30 cellular contexts compared by ENCODE assay signal in genomic region chr19:56282809-56283208, GRCh38. TPM values are rescaled to one million over a fixed set of nuclear protein-coding genes. Genes with fewer than 3 reads are reported as not detected.
DNase-seq lines count a peak whose midpoint lies in the region; ATAC-seq, FAIRE-seq and TF ChIP-seq lines count a peak whose summit lies in the region.
"Had no signal": no experiment of that assay in that cellular context is flagged by ENCODE, and none has a peak within 500 bp of the region (broad histone marks: within the 10 kb centered on the region; RNA-seq: fewer than 3 reads in every experiment).

No MANE protein-coding gene starts in this region.

- intact Hi-C loops in cardiac septum (cut with DNase I) (no loop called here), heart right ventricle (cut with DNase I) (no loop called here)
- intact Hi-C loops in dendritic cell treated with granulocyte-macrophage colony-stimulating factor and Interleukin-4, amounts not matched to agents 40 ng/mL and 50 ng/mL, for 4 days (cut with micrococcal nuclease): no loop called here

- no peak for TF ChIP-seq RAD21 in A549 (conservative IDR thresholded peaks at IDR 0.05 in 1 of 2, IDR thresholded peaks at IDR 0.05 in 1 of 2)

- no peak for FAIRE-seq in A549 (lab: Jason Lieb, UNC)
- FAIRE-seq: GM12878, GM12892, GM18507 had no signal

- peaks cover 0 to 20% (median 0%) of the 10 kb centered on the region in 9 donors for H3K36me3 ChIP-seq in heart right ventricle
- H3K36me3 ChIP-seq: BE2C, BLaER1 had no signal

- H3K27ac Mint-ChIP-seq in dendritic cell treated with granulocyte-macrophage colony-stimulating factor and Interleukin-4, amounts not matched to agents 40 ng/mL and 50 ng/mL, for 4 days: peak overlapping the region; percentile 43
- H3K27ac Mint-ChIP-seq: CD4-positive, alpha-beta memory T cell; CD4-positive, CD25-positive, alpha-beta regulatory T cell; CD8-positive, alpha-beta memory T cell had no signal

- no peak for TF ChIP-seq CTCF in heart right ventricle (IDR thresholded peaks at IDR 0.05)
- TF ChIP-seq CTCF in A549 (IDR thresholded peaks at IDR 0.05): no peak

- no peak for TF ChIP-seq EP300 in A549 (IDR thresholded peaks at IDR 0.05)

- H3K4me3 Mint-ChIP-seq in dendritic cell treated with granulocyte-macrophage colony-stimulating factor and Interleukin-4, amounts not matched to agents 40 ng/mL and 50 ng/mL, for 4 days: no peak overlapping the region
- H3K4me3 Mint-ChIP-seq: CD14-positive monocyte; CD4-positive, alpha-beta memory T cell; CD4-positive, CD25-positive, alpha-beta regulatory T cell; CD8-positive, alpha-beta memory T cell had no signal

- H3K4me2 ChIP-seq in A549: no peak overlapping the region
- H3K4me2 ChIP-seq: BLaER1 had no signal

- DNase-seq in cardiac septum (ENCODE audit: low spot score) (peak; percentile 24), heart right ventricle (no peak), A549 (ENCODE audit: low read depth in 1 of 2, low spot score in 1 of 2) (no peak), NCI-H2081 treated with DMSO at 0.1 percent for 48 hours (lab: John Stamatoyannopoulos, UW) (no peak)
- DNase-seq: ACHN; BE2C; C1 segment of cervical spinal cord; CD4-positive, alpha-beta memory T cell; CD4-positive, CD25-positive, alpha-beta regulatory T cell; CD8-positive, alpha-beta memory T cell; COR-L47; DMS 273 treated with DMSO at 0.1 percent for 48 hours; DMS153; DMS53; DMS79; DND-41; EL; GDM1 had no signal

- ATAC-seq in heart right ventricle (no peak), A549 (no peak)
- ATAC-seq: GM12878 had no signal

- no peak overlapping the region for H3K27ac ChIP-seq in heart right ventricle
- H3K27ac ChIP-seq in A549: no peak overlapping the region
- H3K27ac ChIP-seq: 22Rv1, BLaER1 had no signal

- POLR2A ChIA-PET in A549 (lab: Yijun Ruan, JAX): interaction anchor here (0.6 kb wide), 1 partner anchor 28 kb away, joined by 4 read pairs; no protein-coding TSS in a partner anchor

- WGBS in heart right ventricle, 2 donors: 95 to 97% methylated on average over 4 of the region's 4 CpGs
- WGBS in A549 (ENCODE audit: missing lambda C conversion rate): 90% methylated on average over 4 of the region's 4 CpGs

- H3K4me1 Mint-ChIP-seq in dendritic cell treated with granulocyte-macrophage colony-stimulating factor and Interleukin-4, amounts not matched to agents 40 ng/mL and 50 ng/mL, for 4 days (ENCODE audit: low read depth): peaks cover 20% of the 10 kb centered on the region
- H3K4me1 Mint-ChIP-seq: CD4-positive, alpha-beta memory T cell; CD4-positive, CD25-positive, alpha-beta regulatory T cell; CD8-positive, alpha-beta memory T cell had no signal

- no peak for TF ChIP-seq POLR2A in A549 (IDR thresholded peaks at IDR 0.05; ENCODE audit: low read length)

- H3K27me3 ChIP-seq in heart right ventricle: no peaks in the 10 kb centered on the region
- H3K27me3 ChIP-seq: BE2C, BLaER1 had no signal

- CTCF ChIA-PET in A549 (lab: Yijun Ruan, JAX): interaction anchor here (0.7 to 1.3 kb wide), 4 partner anchors 11 to 192 kb away, joined by 3 to 4 read pairs (median 3); no protein-coding TSS in a partner anchor

- H3K9me3 Mint-ChIP-seq in dendritic cell treated with granulocyte-macrophage colony-stimulating factor and Interleukin-4, amounts not matched to agents 40 ng/mL and 50 ng/mL, for 4 days: no peaks in the 10 kb centered on the region
- H3K9me3 Mint-ChIP-seq: CD8-positive, alpha-beta memory T cell had no signal

- peaks cover 26% of the 10 kb centered on the region for H3K36me3 Mint-ChIP-seq in dendritic cell treated with granulocyte-macrophage colony-stimulating factor and Interleukin-4, amounts not matched to agents 40 ng/mL and 50 ng/mL, for 4 days (ENCODE audit: low read depth)

- no peaks in the 10 kb centered on the region for H3K9me3 ChIP-seq in heart right ventricle
- H3K9me3 ChIP-seq in A549: peaks cover 14% of the 10 kb centered on the region
- H3K9me3 ChIP-seq: BE2C, BLaER1 had no signal

- H3K4me3 ChIP-seq in heart right ventricle (no peak overlapping the region), A549 (no peak overlapping the region)
- H3K4me3 ChIP-seq: BLaER1, GM12878 had no signal

- no peaks in the 10 kb centered on the region for H3K4me1 ChIP-seq in heart right ventricle
- no peaks in the 10 kb centered on the region for H3K4me1 ChIP-seq in A549
- H3K4me1 ChIP-seq: BE2C, BLaER1 had no signal

- H3K27me3 Mint-ChIP-seq in dendritic cell treated with granulocyte-macrophage colony-stimulating factor and Interleukin-4, amounts not matched to agents 40 ng/mL and 50 ng/mL, for 4 days: no peaks in the 10 kb centered on the region
- H3K27me3 Mint-ChIP-seq: CD4-positive, alpha-beta memory T cell; CD4-positive, CD25-positive, alpha-beta regulatory T cell; CD8-positive, alpha-beta memory T cell had no signal

TF ChIP-seq in A549, 52 proteins besides CTCF, POLR2A, EP300 and RAD21:
- no peak for TF ChIP-seq ELK1 (IDR thresholded peaks at IDR 0.05; ENCODE audit: low read depth, low read length)
- no peak for TF ChIP-seq FOSB (CRISPR knock-in tag; IDR thresholded peaks at IDR 0.05)
- no peak for TF ChIP-seq KDM1A (IDR thresholded peaks at IDR 0.05; ENCODE audit: low read depth)
- TF ChIP-seq NFE2L2 (conservative IDR thresholded peaks at IDR 0.05; ENCODE audit: low read length): peak; percentile 56; the same call in 1 of the 2 replicates
- no peak for TF ChIP-seq HES2 (IDR thresholded peaks at IDR 0.05)
- TF ChIP-seq RFX5 (IDR thresholded peaks at IDR 0.05): no peak

RNA-seq across cellular contexts. Expression of gene EDDM13, which starts 10.3 kb away (rescaled TPM):
- total RNA-seq in cardiac septum: not detected
- total RNA-seq in heart right ventricle: under 1 TPM in 3 of 10 donors, not detected in 7; 0.50 to 0.87 (median 0.61) TPM
- polyA plus RNA-seq in heart right ventricle: under 1 TPM in 1 of 2 donors, not detected in 1; 0.39 TPM
- not detected in 2 replicates for polyA plus RNA-seq in A549 (2011; rRNA removed)
- not detected in 2 replicates for polyA plus RNA-seq in A549 (2012; cell fraction: cytosol; rRNA removed)
- polyA plus RNA-seq in A549 (2012; cell fraction: nucleus; rRNA removed): not detected in 2 replicates
- polyA plus RNA-seq in A549 (2017; fragmentation: RNase III; extraction: RNeasy Plus Mini Kit Qiagen cat#74134 plus additional on column Dnase treatment): not detected in 3 replicates
- not detected in 2 replicates for polyA minus RNA-seq in A549 (2011; rRNA and poly(A)+ RNA removed)
- total RNA-seq: A172; A673; CD4-positive, alpha-beta memory T cell; CD4-positive, CD25-positive, alpha-beta regulatory T cell; Daoy; G401; GM12878 had no signal
- polyA plus RNA-seq: AG04450 had no signal

RNA-seq across cellular contexts. Expression of gene ZSCAN5A, which starts 31.8 kb away (rescaled TPM):
- total RNA-seq in cardiac septum (24.4 TPM), heart right ventricle (10 to 100 TPM; 17.7 to 33.4 (median 21.4) TPM)
- polyA plus RNA-seq in heart right ventricle (10 to 100 TPM in 1 of 2 donors, 1 to 10 TPM in 1; 9.5 to 10.4 TPM), A549 (2011; rRNA removed) (13.3 and 16.1 TPM in 2 replicates), A549 (2017; fragmentation: RNase III; extraction: RNeasy Plus Mini Kit Qiagen cat#74134 plus additional on column Dnase treatment) (10.8 to 12.2 TPM (median 12.0 TPM) in 3 replicates)
- 13.9 and 15.6 TPM in 2 replicates for polyA plus RNA-seq in A549 (2012; cell fraction: cytosol; rRNA removed)
- 6.8 and 7.8 TPM in 2 replicates for polyA plus RNA-seq in A549 (2012; cell fraction: nucleus; rRNA removed)
- polyA minus RNA-seq in A549 (2011; rRNA and poly(A)+ RNA removed): 39.0 and 39.5 TPM in 2 replicates
